ENCODE assay signal across 1 cellular context in genomic region chr12:54026640-54027441, GRCh38.
A peak's percentile ranks its signal among the peaks of the same experiment; 100 is the strongest.
TF ChIP-seq lines count a peak whose summit lies in the region.

No MANE protein-coding gene starts in this region.

TF ChIP-seq in GM12878, 131 proteins besides CTCF, POLR2A, EP300 and RAD21:
- TF ChIP-seq ATF2 (IDR thresholded peaks at IDR 0.05; ENCODE audit: low read length) (no peak), ZZZ3 (IDR thresholded peaks at IDR 0.05; ENCODE audit: control insufficient read depth, insufficient read length, low read depth) (no peak), SPI1 (IDR thresholded peaks at IDR 0.05; ENCODE audit: borderline replicate concordance, insufficient read depth, low read depth, low read length) (0 out of 2 replicates have a peak, but pooled peaks have one; percentile 9), HCFC1 (IDR thresholded peaks at IDR 0.05; ENCODE audit: low read length) (no peak), BRCA1 (IDR thresholded peaks at IDR 0.05; ENCODE audit: low read depth, low read length) (no peak), PKNOX1 (IDR thresholded peaks at IDR 0.05) (peak; percentile 49; the same call in 1 of the 2 replicates), RELA (IDR thresholded peaks at IDR 0.05; ENCODE audit: borderline replicate concordance, partially characterized antibody) (no peak), MAX (IDR thresholded peaks at IDR 0.05; ENCODE audit: low read depth, low read length) (no peak), ZBED1 (IDR thresholded peaks at IDR 0.05; ENCODE audit: borderline replicate concordance) (no peak), ZNF217 (IDR thresholded peaks at IDR 0.05) (no peak), TARDBP (IDR thresholded peaks at IDR 0.05; ENCODE audit: borderline replicate concordance) (no peak)
